ENCODE assay signal across 9 cellular contexts in the genomic region with DNA sequence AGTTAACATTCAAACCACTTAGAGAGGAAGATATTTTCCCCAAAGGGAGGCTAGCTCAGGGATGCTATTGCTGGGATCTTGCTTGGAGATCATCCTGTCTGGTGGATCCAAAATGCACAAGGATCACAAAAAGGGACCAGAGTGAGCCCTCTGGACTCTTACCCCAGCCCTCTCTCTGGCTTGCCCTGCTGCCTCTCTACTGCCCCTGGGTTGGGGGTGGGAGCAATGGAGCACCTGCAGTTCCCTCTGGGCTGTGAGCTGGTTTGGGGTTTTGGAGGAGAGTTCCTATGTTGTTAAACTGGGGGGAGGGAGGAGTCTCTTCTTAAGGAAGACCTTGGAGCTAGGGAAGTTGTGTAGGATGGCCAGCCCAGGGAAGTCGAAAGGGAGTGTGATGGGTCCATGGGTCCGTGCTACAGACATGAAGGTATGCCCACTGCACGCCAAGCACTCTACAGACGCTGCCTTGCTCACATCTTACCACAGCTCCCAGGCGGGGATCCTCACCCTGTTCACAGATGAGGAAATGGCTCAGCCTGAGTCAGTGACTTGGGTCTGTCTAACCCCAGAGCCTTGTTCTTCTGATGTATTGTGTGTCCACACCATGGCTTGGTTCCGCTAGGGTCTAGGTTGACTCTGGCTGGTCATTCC. TPM values are rescaled to one million over a fixed set of nuclear protein-coding genes. Genes with fewer than 3 reads are reported as not detected.
DNase-seq lines count a peak whose midpoint lies in the region; ATAC-seq and TF ChIP-seq lines count a peak whose summit lies in the region.
"Had no signal": no experiment of that assay in that cellular context is flagged by ENCODE, and none has a peak within 500 bp of the region (broad histone marks: within the 10 kb centered on the region; RNA-seq: fewer than 3 reads in every experiment).

No MANE protein-coding gene starts in this region.

- H3K27me3 Mint-ChIP-seq in nephron (ENCODE audit: low read depth): peaks cover 6% of the 10 kb centered on the region

- no peaks in the 10 kb centered on the region for H3K27me3 ChIP-seq in cardiac muscle cell
- H3K27me3 ChIP-seq in vagina: no peaks in the 10 kb centered on the region

- H3K4me1 ChIP-seq in cardiac muscle cell (ENCODE audit: low read depth): peaks cover 62% of the 10 kb centered on the region
- H3K4me1 ChIP-seq in vagina: peaks cover 80% of the 10 kb centered on the region

- no peak for TF ChIP-seq POLR2A in vagina (IDR thresholded peaks at IDR 0.05)

- H3K4me3 Mint-ChIP-seq in nephron: peak overlapping the region; percentile 20 to 32 (median 21)

- no peaks in the 10 kb centered on the region for H3K9me3 Mint-ChIP-seq in nephron

- H3K27ac Mint-ChIP-seq in nephron: no peak overlapping the region

- H3K4me1 Mint-ChIP-seq in nephron: peaks cover 58% of the 10 kb centered on the region

- DNase-seq in cardiac muscle cell (ENCODE audit: low read depth in 1 of 2, low spot score in 1 of 2) (no peak), left ventricle myocardium superior (no peak), vagina (ENCODE audit: extremely low spot score in 2 of 2) (no peak), NCI-H446 (lab: John Stamatoyannopoulos, UW) (no peak), cerebellar cortex (ENCODE audit: low spot score) (no peak)
- peak; percentile 55 for DNase-seq in activated naive CD8-positive, alpha-beta T cell treated with anti-CD3 and anti-CD28 coated beads, Interleukin-2, amount 50 U/mL, for 16 hours (ENCODE audit: low read depth, low spot score)
- DNase-seq: RPMI8226 had no signal

- peaks cover 58% of the 10 kb centered on the region for H3K36me3 Mint-ChIP-seq in nephron (ENCODE audit: low read depth)

- no peak for TF ChIP-seq CTCF in cardiac muscle cell (IDR thresholded peaks at IDR 0.05; ENCODE audit: low read depth, low read length)
- no peak for TF ChIP-seq CTCF in nephron (IDR thresholded peaks at IDR 0.05; ENCODE audit: unreplicated experiment in 3 of 3)
- TF ChIP-seq CTCF in vagina (IDR thresholded peaks at IDR 0.05): no peak

- no peak for ATAC-seq in left ventricle myocardium superior
- no peak for ATAC-seq in HG03520 (IDR thresholded peaks at IDR 0.05; ENCODE audit: unreplicated experiment)

- no peaks in the 10 kb centered on the region for H3K9me3 ChIP-seq in cardiac muscle cell (ENCODE audit: low read depth)
- H3K9me3 ChIP-seq in vagina: no peaks in the 10 kb centered on the region

- H3K36me3 ChIP-seq in cardiac muscle cell: peaks cover 37% of the 10 kb centered on the region
- peaks cover 0 to 4% of the 10 kb centered on the region in 2 donors for H3K36me3 ChIP-seq in vagina

- H3K4me3 ChIP-seq in cardiac muscle cell (peak overlapping the region; percentile 95), vagina (peak overlapping the region in 1 of 2 donors; percentile 0)

- peak overlapping the region; percentile 50 for H3K27ac ChIP-seq in cardiac muscle cell
- peak overlapping the region; percentile 79 for H3K27ac ChIP-seq in vagina

- intact Hi-C loops in left ventricle myocardium superior (cut with micrococcal nuclease): loop anchor here (5.0 to 10.0 kb wide), 2 partner anchors 120 to 177 kb away; no protein-coding TSS in a partner anchor
- intact Hi-C loops in vagina (cut with DNase I): loop anchor here (10.0 kb wide), 1 partner anchor 210 kb away; a partner anchor contains a TSS

RNA-seq across cellular contexts. Expression of a gene that starts 3.8 kb away (rescaled TPM):
- total RNA-seq in cardiac muscle cell (1,389 and 2,258 TPM in 2 replicates), left ventricle myocardium superior (129 TPM), vagina (28.0 TPM)
- 544 and 632 TPM in 2 replicates for polyA plus RNA-seq in cardiac muscle cell

Comparison
In these comparisons a context has a peak if more than half of its experiments do, and no peak if none do; other contexts are left out.
1. RNA of a gene that starts 3.8 kb away (total RNA-seq): 1,389 to 2,258 TPM in cardiac muscle cell; 129 TPM in left ventricle myocardium superior (single experiment) and 28.0 TPM in vagina (single experiment); every median in the first group is over 10 times any median in the second.